23 cellular contexts compared by ENCODE assay signal in genomic region chr3:159760056-159760455, GRCh38.
DNase-seq lines count a peak whose midpoint lies in the region; ATAC-seq, FAIRE-seq and TF ChIP-seq lines count a peak whose summit lies in the region.
"Had no signal": no experiment of that assay in that cellular context is flagged by ENCODE, and none has a peak within 500 bp of the region (broad histone marks: within the 10 kb centered on the region; RNA-seq: fewer than 3 reads in every experiment).

No MANE protein-coding gene starts in this region.

- H3K27ac Mint-ChIP-seq in astrocyte (ENCODE audit: unreplicated experiment) = peak overlapping the region; percentile 4
- H3K27ac Mint-ChIP-seq: CD8-positive, alpha-beta memory T cell; IgD-negative memory B cell had no signal

- H3K4me3 ChIP-seq in astrocyte (ENCODE audit: insufficient read depth, low read depth, low read length) (no peak overlapping the region), mesendoderm (ENCODE audit: low read length) (no peak overlapping the region), Peyer's patch (no peak overlapping the region), ovary (no peak overlapping the region), gastrocnemius medialis (no peak overlapping the region)
- H3K4me3 ChIP-seq: A549; BLaER1 treated with 17β-estradiol and CSF1 and Interleukin-3, amounts not matched to agents 10 nM and 100 nM had no signal

- no peak overlapping the region for H2BK120ac ChIP-seq in mesendoderm (ENCODE audit: low read depth, low read length)

- H3K27ac ChIP-seq in astrocyte (ENCODE audit: low read depth, low read length) (no peak overlapping the region), mesendoderm (ENCODE audit: low read depth, low read length) (no peak overlapping the region), Peyer's patch (no peak overlapping the region), ovary (no peak overlapping the region), gastrocnemius medialis (no peak overlapping the region)
- H3K27ac ChIP-seq: BLaER1 treated with 17β-estradiol and CSF1 and Interleukin-3, amounts not matched to agents 10 nM and 100 nM had no signal

- TF ChIP-seq CTCF in astrocyte (IDR thresholded peaks at IDR 0.05; ENCODE audit: insufficient read depth, low read depth, low read length) = no peak
- TF ChIP-seq CTCF in Peyer's patch (IDR thresholded peaks at IDR 0.05) = no peak
- TF ChIP-seq CTCF in ovary (IDR thresholded peaks at IDR 0.05) = no peak
- TF ChIP-seq CTCF in gastrocnemius medialis (IDR thresholded peaks at IDR 0.05 in 4 of 5, conservative IDR thresholded peaks at IDR 0.05 in 1 of 5) = no peak

- H3K9me3 ChIP-seq in astrocyte (ENCODE audit: insufficient read depth, low read depth, low read length) = no peaks in the 10 kb centered on the region
- H3K9me3 ChIP-seq in Peyer's patch = peaks cover 0 to 6% (median 0%) of the 10 kb centered on the region in 4 donors
- no peaks in the 10 kb centered on the region for H3K9me3 ChIP-seq in ovary
- H3K9me3 ChIP-seq in gastrocnemius medialis = no peaks in the 10 kb centered on the region

- H3K23ac ChIP-seq in mesendoderm (ENCODE audit: low read length) = no peak overlapping the region

- no peaks in the 10 kb centered on the region for H4K20me1 ChIP-seq in astrocyte (ENCODE audit: insufficient read depth, low read length)
- H4K20me1 ChIP-seq: BLaER1 treated with 17β-estradiol and CSF1 and Interleukin-3, amounts not matched to agents 10 nM and 100 nM had no signal

- DNase-seq in NCI-H524 (lab: John Stamatoyannopoulos, UW) = peak; percentile 89 to 96
- no peak for DNase-seq in astrocyte (ENCODE audit: low read depth)
- no peak for DNase-seq in mesendoderm
- no peak for DNase-seq in Peyer's patch
- no peak for DNase-seq in ovary
- DNase-seq in gastrocnemius medialis = no peak
- DNase-seq: CD8-positive, alpha-beta memory T cell; DMS79; H7; Kasumi-1; MM.1S; NCI-H1092 treated with DMSO at 0.1 percent for 48 hours; NCI-H146; NCI-H2029 treated with DMSO at 0.1 percent for 48 hours; NCI-H446 treated with DMSO at 0.1 percent for 48 hours; NCI-H774; RPMI8226; SHP77 treated with DMSO at 0.1 percent for 48 hours had no signal

- H3K36me3 ChIP-seq in astrocyte (ENCODE audit: insufficient read depth, low read length) = no peaks in the 10 kb centered on the region
- H3K36me3 ChIP-seq in mesendoderm (ENCODE audit: control insufficient read depth, insufficient read depth, low read length) = no peaks in the 10 kb centered on the region
- no peaks in the 10 kb centered on the region for H3K36me3 ChIP-seq in Peyer's patch
- H3K36me3 ChIP-seq in ovary = no peaks in the 10 kb centered on the region
- H3K36me3 ChIP-seq in gastrocnemius medialis = no peaks in the 10 kb centered on the region

- peak overlapping the region; percentile 2 for H3K56ac ChIP-seq in mesendoderm (ENCODE audit: low read length)

- H3K4me1 Mint-ChIP-seq in astrocyte (ENCODE audit: low read depth, unreplicated experiment) = peaks cover 17% of the 10 kb centered on the region

- no peak overlapping the region for H4K8ac ChIP-seq in mesendoderm (ENCODE audit: low read depth, low read length)

- no peak for ATAC-seq in gastrocnemius medialis
- ATAC-seq: A549 had no signal

- no peaks in the 10 kb centered on the region for H3K27me3 ChIP-seq in astrocyte (ENCODE audit: insufficient read depth, low read length)
- H3K27me3 ChIP-seq in mesendoderm (ENCODE audit: insufficient read depth, low read length, poor library complexity) = no peaks in the 10 kb centered on the region
- H3K27me3 ChIP-seq in Peyer's patch = no peaks in the 10 kb centered on the region
- H3K27me3 ChIP-seq in ovary = no peaks in the 10 kb centered on the region
- H3K27me3 ChIP-seq in gastrocnemius medialis = no peaks in the 10 kb centered on the region
- H3K27me3 ChIP-seq: BLaER1 treated with 17β-estradiol and CSF1 and Interleukin-3, amounts not matched to agents 10 nM and 100 nM had no signal

- no peak overlapping the region for H2BK15ac ChIP-seq in mesendoderm (replicated peaks; ENCODE audit: low read depth)

- no peak overlapping the region for H2BK5ac ChIP-seq in mesendoderm (ENCODE audit: low read length)

- H3K9ac ChIP-seq in astrocyte (ENCODE audit: low read length) (no peak overlapping the region), mesendoderm (ENCODE audit: low read length) (no peak overlapping the region)
- H3K9ac ChIP-seq: BLaER1 treated with 17β-estradiol and CSF1 and Interleukin-3, amounts not matched to agents 10 nM and 100 nM had no signal

- H3K4me3 Mint-ChIP-seq in astrocyte (ENCODE audit: unreplicated experiment) = no peak overlapping the region

- peaks cover 15% of the 10 kb centered on the region for H3K36me3 Mint-ChIP-seq in astrocyte (ENCODE audit: low read depth, unreplicated experiment)
- H3K36me3 Mint-ChIP-seq: IgD-negative memory B cell had no signal

- no peak overlapping the region for H2AFZ ChIP-seq in astrocyte (ENCODE audit: low read depth, low read length)

- H3K4me1 ChIP-seq in astrocyte (ENCODE audit: insufficient read depth, low read length) (peaks cover 16% of the 10 kb centered on the region), mesendoderm (ENCODE audit: control insufficient read depth, low read depth, low read length) (peaks cover 5% of the 10 kb centered on the region), Peyer's patch (peaks cover 0 to 21% (median 2%) of the 10 kb centered on the region in 4 donors), ovary (ENCODE audit: insufficient read depth) (peaks cover 3% of the 10 kb centered on the region), gastrocnemius medialis (peaks cover 5 to 15% of the 10 kb centered on the region in 2 donors)

- TF ChIP-seq EP300 in ovary (IDR thresholded peaks at IDR 0.05) = no peak

- no peak overlapping the region for H4K5ac ChIP-seq in mesendoderm (ENCODE audit: low read length)

- TF ChIP-seq POLR2A in Peyer's patch (IDR thresholded peaks at IDR 0.05) (no peak), ovary (IDR thresholded peaks at IDR 0.05) (no peak), gastrocnemius medialis (IDR thresholded peaks at IDR 0.05) (no peak)

- no peaks in the 10 kb centered on the region for H3K9me3 Mint-ChIP-seq in astrocyte (ENCODE audit: unreplicated experiment)

- H3K79me1 ChIP-seq in mesendoderm (ENCODE audit: low read length) = no peaks in the 10 kb centered on the region

- intact Hi-C loops in ovary (cut with DNase I) (loop anchor here in 1 of 4 donors (5.0 kb wide), 1 partner anchor 37 kb away; no protein-coding TSS in a partner anchor), gastrocnemius medialis (cut with DNase I; ENCODE audit: low total_unique reads) (no loop called here)

- no peak overlapping the region for H3K18ac ChIP-seq in mesendoderm (ENCODE audit: low read length)

- no peaks in the 10 kb centered on the region for H3K27me3 Mint-ChIP-seq in astrocyte (ENCODE audit: low read depth, unreplicated experiment)

- in situ Hi-C loops in gastrocnemius medialis (cut with MboI; ENCODE audit: low sequenced_read_pairs in 4 of 4) = no loop called here

- FAIRE-seq in G401.6 (lab: Jason Lieb, UNC) = peak; percentile 23
- FAIRE-seq in astrocyte (lab: Jason Lieb, UNC) = no peak
- FAIRE-seq: HTR-8/SVneo had no signal

- H2AK5ac ChIP-seq in mesendoderm (ENCODE audit: low read length) = no peak overlapping the region

- H3K79me2 ChIP-seq in astrocyte (ENCODE audit: insufficient read depth, low read length) (no peaks in the 10 kb centered on the region), mesendoderm (ENCODE audit: control insufficient read depth, insufficient read depth, low read length) (no peaks in the 10 kb centered on the region)

- no peak overlapping the region for H3K4ac ChIP-seq in mesendoderm (ENCODE audit: low read depth, low read length)

- H3K4me2 ChIP-seq in astrocyte (ENCODE audit: low read length) = no peak overlapping the region
- no peak overlapping the region for H3K4me2 ChIP-seq in mesendoderm (ENCODE audit: low read length)
- H3K4me2 ChIP-seq: BLaER1 treated with 17β-estradiol and CSF1 and Interleukin-3, amounts not matched to agents 10 nM and 100 nM had no signal

Comparison
In these comparisons a context has a peak if more than half of its experiments do, and no peak if none do; other contexts are left out.
1. DNase-seq: peak in NCI-H524 (2 of 2); none in astrocyte (single experiment), mesendoderm (single experiment), Peyer's patch (0 of 3), ovary (0 of 5) and gastrocnemius medialis (0 of 2).